In the genomic region with DNA sequence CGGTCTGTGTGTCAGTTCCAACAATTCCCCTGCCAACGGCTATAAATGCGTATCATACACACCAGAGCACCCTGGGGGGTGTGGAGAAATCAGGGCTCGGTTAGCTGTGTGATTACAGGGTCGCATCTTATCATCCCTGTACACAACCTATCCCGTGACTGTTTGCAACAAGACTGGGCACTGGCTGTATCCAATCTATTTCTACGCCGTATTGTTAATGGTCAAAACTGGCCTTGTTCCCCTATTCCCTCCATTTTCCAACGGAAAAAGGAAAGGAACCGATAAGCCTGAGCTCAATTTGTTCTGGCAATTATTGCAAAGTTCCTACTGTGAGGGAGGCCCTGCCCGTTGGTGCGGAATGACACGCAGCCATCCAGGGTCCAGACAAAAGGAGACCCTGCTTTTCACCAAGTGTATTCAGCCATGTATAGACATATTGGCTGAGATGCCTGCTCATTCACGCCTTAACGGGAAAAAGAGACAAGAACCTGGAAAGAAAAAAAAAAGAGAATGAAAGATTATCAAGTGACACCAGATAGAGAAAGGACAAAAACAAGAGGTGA, we compare ENCODE assay signal across 1 cellular context.
TF ChIP-seq lines count a peak whose summit lies in the region.

No MANE protein-coding gene starts in this region.

TF ChIP-seq in neural cell, 6 proteins besides CTCF, POLR2A, EP300 and RAD21 (continued from another document):
- TF ChIP-seq, protein P1, sequence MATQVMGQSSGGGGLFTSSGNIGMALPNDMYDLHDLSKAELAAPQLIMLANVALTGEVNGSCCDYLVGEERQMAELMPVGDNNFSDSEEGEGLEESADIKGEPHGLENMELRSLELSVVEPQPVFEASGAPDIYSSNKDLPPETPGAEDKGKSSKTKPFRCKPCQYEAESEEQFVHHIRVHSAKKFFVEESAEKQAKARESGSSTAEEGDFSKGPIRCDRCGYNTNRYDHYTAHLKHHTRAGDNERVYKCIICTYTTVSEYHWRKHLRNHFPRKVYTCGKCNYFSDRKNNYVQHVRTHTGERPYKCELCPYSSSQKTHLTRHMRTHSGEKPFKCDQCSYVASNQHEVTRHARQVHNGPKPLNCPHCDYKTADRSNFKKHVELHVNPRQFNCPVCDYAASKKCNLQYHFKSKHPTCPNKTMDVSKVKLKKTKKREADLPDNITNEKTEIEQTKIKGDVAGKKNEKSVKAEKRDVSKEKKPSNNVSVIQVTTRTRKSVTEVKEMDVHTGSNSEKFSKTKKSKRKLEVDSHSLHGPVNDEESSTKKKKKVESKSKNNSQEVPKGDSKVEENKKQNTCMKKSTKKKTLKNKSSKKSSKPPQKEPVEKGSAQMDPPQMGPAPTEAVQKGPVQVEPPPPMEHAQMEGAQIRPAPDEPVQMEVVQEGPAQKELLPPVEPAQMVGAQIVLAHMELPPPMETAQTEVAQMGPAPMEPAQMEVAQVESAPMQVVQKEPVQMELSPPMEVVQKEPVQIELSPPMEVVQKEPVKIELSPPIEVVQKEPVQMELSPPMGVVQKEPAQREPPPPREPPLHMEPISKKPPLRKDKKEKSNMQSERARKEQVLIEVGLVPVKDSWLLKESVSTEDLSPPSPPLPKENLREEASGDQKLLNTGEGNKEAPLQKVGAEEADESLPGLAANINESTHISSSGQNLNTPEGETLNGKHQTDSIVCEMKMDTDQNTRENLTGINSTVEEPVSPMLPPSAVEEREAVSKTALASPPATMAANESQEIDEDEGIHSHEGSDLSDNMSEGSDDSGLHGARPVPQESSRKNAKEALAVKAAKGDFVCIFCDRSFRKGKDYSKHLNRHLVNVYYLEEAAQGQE (IDR thresholded peaks at IDR 0.05; ENCODE audit: borderline replicate concordance): no peak
TF ChIP-seq in neural cell: peak in this region for 1.
